In the genomic region with DNA sequence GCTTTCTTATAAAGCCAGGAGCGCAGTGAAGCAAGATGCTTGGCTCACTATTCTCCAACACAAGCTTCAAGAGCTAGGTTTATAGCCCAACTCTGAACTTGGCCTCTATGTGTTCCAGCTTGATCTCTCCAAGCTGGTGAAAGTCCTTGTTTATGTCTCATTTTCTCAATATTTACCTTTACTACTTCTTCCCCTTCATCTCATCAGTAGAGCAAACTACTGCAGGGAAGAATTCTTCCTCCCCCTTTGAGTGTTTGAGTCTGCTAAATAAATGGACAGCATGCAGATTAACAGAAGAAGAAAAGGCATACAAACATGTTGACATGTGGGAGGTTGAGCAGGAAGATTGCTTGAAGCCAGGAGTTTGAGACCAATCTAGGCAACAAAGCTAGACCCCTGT, we compare ENCODE assay signal across 26 cellular contexts.
"Had no signal": no experiment of that assay in that cellular context is flagged by ENCODE, and none has a peak within 500 bp of the region (broad histone marks: within the 10 kb centered on the region; RNA-seq: fewer than 3 reads in every experiment).

No MANE protein-coding gene starts in this region.

- H3K27ac ChIP-seq: ascending aorta, Peyer's patch, SJSA1 had no signal

- DNase-seq: activated CD4-positive, alpha-beta T cell treated with anti-CD3 and anti-CD28 coated beads for 36 hours; activated CD4-positive, alpha-beta T cell treated with anti-CD3 and anti-CD28 coated beads, Interleukin-2, amount 10 ng/mL, durations not matched to agents 7 days and 5 days; activated CD4-positive, alpha-beta T cell treated with anti-CD3 and anti-CD28 coated beads, Interleukin-2, amount 50 U/mL, for 48 hours; activated CD8-positive, alpha-beta T cell treated with anti-CD3 and anti-CD28 coated beads, Interleukin-2, amount 10 ng/mL, durations not matched to agents 7 days and 5 days; activated gamma-delta T cell; activated naive CD4-positive, alpha-beta T cell treated with Interleukin-2 at 50 U/mL for 16 hours; activated naive CD8-positive, alpha-beta T cell treated with anti-CD3 and anti-CD28 coated beads, Interleukin-2, amount 10 ng/mL, durations not matched to agents 7 days and 5 days; activated T-cell treated with anti-CD3 and anti-CD28 coated beads, Interleukin-2, amount 50 U/mL, for 24 hours; central memory CD4-positive, alpha-beta T cell; Karpas-422; KBM-7; NCI-H1105; NCI-H1417 treated with DMSO at 0.1 percent for 48 hours; NCI-H187 treated with DMSO at 0.1 percent for 48 hours; NCI-H2081; NCI-H2227 treated with DMSO at 0.1 percent for 48 hours; NCI-H524 treated with DMSO at 0.1 percent for 48 hours; NCI-H748 treated with DMSO at 0.1 percent for 48 hours; NK-92 treated with Interleukin-12 subunit alpha and Interleukin-12 subunit beta, amount 100 ng/mL, for 24 hours; PC-3; Peyer's patch; RPMI8226; SHP77 treated with DMSO at 0.1 percent for 48 hours; SK-N-SH had no signal

- H3K9me3 ChIP-seq: ascending aorta, Peyer's patch, SJSA1, SK-N-SH had no signal

- H3K36me3 ChIP-seq: ascending aorta, Peyer's patch, SJSA1 had no signal

- H3K27me3 ChIP-seq: ascending aorta, Peyer's patch, SJSA1 had no signal

- H3K4me3 ChIP-seq: ascending aorta, Peyer's patch, SJSA1 had no signal

- H3K4me1 ChIP-seq: Peyer's patch, SJSA1 had no signal

- H3K4me2 ChIP-seq: SK-N-SH had no signal

- ATAC-seq: activated CD4-positive, alpha-beta T cell treated with anti-CD3 and anti-CD28 coated beads for 36 hours; activated CD8-positive, alpha-beta T cell treated with anti-CD3 and anti-CD28 coated beads, Interleukin-2, amount 10 ng/mL, durations not matched to agents 7 days and 5 days; PC-3 had no signal

- H3K9ac ChIP-seq: SK-N-SH had no signal
